ENCODE assay signal across 10 cellular contexts in the genomic region with DNA sequence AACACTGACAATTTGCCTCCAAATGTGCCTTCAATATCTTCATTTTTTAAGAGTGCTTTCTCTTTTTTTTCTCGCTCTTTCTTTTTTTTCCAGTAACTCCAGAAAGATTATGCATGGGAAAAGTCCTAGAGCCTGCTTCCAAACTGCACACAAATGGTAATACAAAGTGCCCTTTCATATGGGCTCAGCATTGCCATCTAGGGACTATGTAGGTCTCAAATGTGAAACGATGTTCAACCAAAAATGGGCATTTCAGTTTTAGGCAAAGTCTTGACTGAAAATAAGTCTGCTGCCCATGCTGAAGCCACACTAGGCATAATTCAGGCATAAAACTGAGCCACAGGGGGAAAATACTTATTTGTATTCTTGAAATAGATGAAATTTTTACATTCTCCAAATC.
DNase-seq lines count a peak whose midpoint lies in the region; ATAC-seq and TF ChIP-seq lines count a peak whose summit lies in the region.
"Had no signal": no experiment of that assay in that cellular context is flagged by ENCODE, and none has a peak within 500 bp of the region (broad histone marks: within the 10 kb centered on the region; RNA-seq: fewer than 3 reads in every experiment).

No MANE protein-coding gene starts in this region.

- peaks cover 8% of the 10 kb centered on the region for H3K4me1 Mint-ChIP-seq in MCF 10A (ENCODE audit: insufficient read depth, unreplicated experiment)
- H3K4me1 Mint-ChIP-seq in activated naive CD4-positive, alpha-beta T cell treated with anti-CD3 and anti-CD28 coated beads, Interleukin-2, amount 10 ng/mL, durations not matched to agents 7 days and 5 days, result no peaks in the 10 kb centered on the region

- peak; percentile 40; the same call in 1 of the 2 replicates for TF ChIP-seq CTCF in LNCAP (IDR thresholded peaks at IDR 0.05)
- TF ChIP-seq CTCF in MCF 10A (IDR thresholded peaks at IDR 0.05; ENCODE audit: unreplicated experiment), result no peak

- no peak overlapping the region for H3K27ac Mint-ChIP-seq in MCF 10A (ENCODE audit: low read depth, unreplicated experiment)
- no peak overlapping the region for H3K27ac Mint-ChIP-seq in activated naive CD4-positive, alpha-beta T cell treated with anti-CD3 and anti-CD28 coated beads, Interleukin-2, amount 10 ng/mL, durations not matched to agents 7 days and 5 days

- no TSS peak for BruUV-seq in MCF 10A (replicated peaks; lab: Mats Ljungman, UMichigan)

- CTCF ChIA-PET in MCF 10A (lab: Yijun Ruan, JAX), result interaction anchor here (0.6 to 1.9 kb wide), 13 partner anchors 8 to 729 kb away, joined by 3 to 8 read pairs (median 4); no protein-coding TSS in a partner anchor
- CTCF ChIA-PET in activated naive CD4-positive, alpha-beta T cell treated with anti-CD3 and anti-CD28 coated beads, Interleukin-2, amount 10 ng/mL, durations not matched to agents 7 days and 5 days (lab: Charles Lee), result no interaction called here

- DNase-seq in AG20443 (ENCODE audit: low spot score) (peak; percentile 40), MCF 10A (ENCODE audit: unreplicated experiment) (peak; percentile 42), medulla oblongata (ENCODE audit: extremely low spot score) (peak; percentile 68), NCI-H82 (lab: John Stamatoyannopoulos, UW) (no peak), SK-N-DZ (ENCODE audit: low spot score) (no peak)
- DNase-seq in activated naive CD4-positive, alpha-beta T cell treated with anti-CD3 and anti-CD28 coated beads, Interleukin-2, amount 10 ng/mL, durations not matched to agents 7 days and 5 days, result no peak
- DNase-seq: activated CD4-positive, alpha-beta T cell treated with anti-CD3 and anti-CD28 coated beads for 4 hours; cortex of kidney had no signal

- POLR2A ChIA-PET in MCF 10A (lab: Yijun Ruan, JAX), result interaction anchor here (0.7 kb wide), 1 partner anchor 83 kb away, joined by 3 read pairs; no protein-coding TSS in a partner anchor

- no peaks in the 10 kb centered on the region for H3K9me3 Mint-ChIP-seq in MCF 10A (ENCODE audit: unreplicated experiment)
- H3K9me3 Mint-ChIP-seq in activated naive CD4-positive, alpha-beta T cell treated with anti-CD3 and anti-CD28 coated beads, Interleukin-2, amount 10 ng/mL, durations not matched to agents 7 days and 5 days, result no peaks in the 10 kb centered on the region

- intact Hi-C loops in MCF 10A (cut with micrococcal nuclease), result no loop called here

- no peaks in the 10 kb centered on the region for H3K36me3 Mint-ChIP-seq in MCF 10A (ENCODE audit: insufficient read depth, unreplicated experiment)
- no peaks in the 10 kb centered on the region for H3K36me3 Mint-ChIP-seq in activated naive CD4-positive, alpha-beta T cell treated with anti-CD3 and anti-CD28 coated beads, Interleukin-2, amount 10 ng/mL, durations not matched to agents 7 days and 5 days

- ATAC-seq in GM19397 (IDR thresholded peaks at IDR 0.05; ENCODE audit: unreplicated experiment), result no peak

- no peaks in the 10 kb centered on the region for H3K27me3 Mint-ChIP-seq in MCF 10A (ENCODE audit: insufficient read depth, unreplicated experiment)
- no peaks in the 10 kb centered on the region for H3K27me3 Mint-ChIP-seq in activated naive CD4-positive, alpha-beta T cell treated with anti-CD3 and anti-CD28 coated beads, Interleukin-2, amount 10 ng/mL, durations not matched to agents 7 days and 5 days

- H3K4me3 Mint-ChIP-seq in MCF 10A (ENCODE audit: unreplicated experiment), result no peak overlapping the region
- no peak overlapping the region for H3K4me3 Mint-ChIP-seq in activated naive CD4-positive, alpha-beta T cell treated with anti-CD3 and anti-CD28 coated beads, Interleukin-2, amount 10 ng/mL, durations not matched to agents 7 days and 5 days

Comparison
In these comparisons a context has a peak if more than half of its experiments do, and no peak if none do; other contexts are left out.
1. DNase-seq: peak in AG20443 (single experiment), MCF 10A (single experiment) and medulla oblongata (single experiment); none in NCI-H82 (single experiment), SK-N-DZ (single experiment) and activated naive CD4-positive, alpha-beta T cell treated with anti-CD3 and anti-CD28 coated beads, Interleukin-2, amount 10 ng/mL, durations not matched to agents 7 days and 5 days (single experiment).